ENCODE assay signal across 1 cellular context in the genomic region with DNA sequence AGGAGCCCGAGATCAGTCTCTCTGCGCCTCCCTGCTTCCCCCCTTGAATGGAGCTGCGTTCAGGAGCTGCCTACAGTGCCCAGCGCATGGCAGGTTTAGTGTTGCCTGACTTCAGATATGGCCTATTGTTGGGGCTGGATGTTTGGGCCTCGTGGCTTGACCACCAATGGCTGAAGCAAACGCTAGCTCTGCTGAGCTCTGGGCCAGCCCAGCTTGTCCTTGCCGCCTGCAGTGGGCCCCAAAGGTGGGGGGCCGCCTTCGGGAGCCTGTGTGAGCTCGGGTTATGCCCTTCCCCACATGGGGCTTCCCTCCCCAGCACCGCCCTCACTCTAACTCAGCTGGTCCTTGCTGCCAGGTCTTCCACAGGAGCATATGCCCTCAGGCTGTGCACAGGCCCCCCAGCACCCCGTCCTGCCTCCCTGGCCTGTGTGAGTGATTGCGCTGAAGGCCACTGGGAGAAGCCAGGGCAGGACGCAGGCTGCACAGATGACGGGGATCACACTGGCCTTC.
TF ChIP-seq lines count a peak whose summit lies in the region.

No MANE protein-coding gene starts in this region.

TF ChIP-seq in GM23338, 12 proteins besides CTCF, POLR2A, EP300 and RAD21 (continued from another document):
- no peak for TF ChIP-seq ZNF462 (CRISPR knock-in tag; IDR thresholded peaks at IDR 0.05)
- no peak for TF ChIP-seq EZH2 (IDR thresholded peaks at IDR 0.05; ENCODE audit: low read depth, unreplicated experiment)
- TF ChIP-seq, protein P1, sequence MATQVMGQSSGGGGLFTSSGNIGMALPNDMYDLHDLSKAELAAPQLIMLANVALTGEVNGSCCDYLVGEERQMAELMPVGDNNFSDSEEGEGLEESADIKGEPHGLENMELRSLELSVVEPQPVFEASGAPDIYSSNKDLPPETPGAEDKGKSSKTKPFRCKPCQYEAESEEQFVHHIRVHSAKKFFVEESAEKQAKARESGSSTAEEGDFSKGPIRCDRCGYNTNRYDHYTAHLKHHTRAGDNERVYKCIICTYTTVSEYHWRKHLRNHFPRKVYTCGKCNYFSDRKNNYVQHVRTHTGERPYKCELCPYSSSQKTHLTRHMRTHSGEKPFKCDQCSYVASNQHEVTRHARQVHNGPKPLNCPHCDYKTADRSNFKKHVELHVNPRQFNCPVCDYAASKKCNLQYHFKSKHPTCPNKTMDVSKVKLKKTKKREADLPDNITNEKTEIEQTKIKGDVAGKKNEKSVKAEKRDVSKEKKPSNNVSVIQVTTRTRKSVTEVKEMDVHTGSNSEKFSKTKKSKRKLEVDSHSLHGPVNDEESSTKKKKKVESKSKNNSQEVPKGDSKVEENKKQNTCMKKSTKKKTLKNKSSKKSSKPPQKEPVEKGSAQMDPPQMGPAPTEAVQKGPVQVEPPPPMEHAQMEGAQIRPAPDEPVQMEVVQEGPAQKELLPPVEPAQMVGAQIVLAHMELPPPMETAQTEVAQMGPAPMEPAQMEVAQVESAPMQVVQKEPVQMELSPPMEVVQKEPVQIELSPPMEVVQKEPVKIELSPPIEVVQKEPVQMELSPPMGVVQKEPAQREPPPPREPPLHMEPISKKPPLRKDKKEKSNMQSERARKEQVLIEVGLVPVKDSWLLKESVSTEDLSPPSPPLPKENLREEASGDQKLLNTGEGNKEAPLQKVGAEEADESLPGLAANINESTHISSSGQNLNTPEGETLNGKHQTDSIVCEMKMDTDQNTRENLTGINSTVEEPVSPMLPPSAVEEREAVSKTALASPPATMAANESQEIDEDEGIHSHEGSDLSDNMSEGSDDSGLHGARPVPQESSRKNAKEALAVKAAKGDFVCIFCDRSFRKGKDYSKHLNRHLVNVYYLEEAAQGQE (IDR thresholded peaks at IDR 0.05; ENCODE audit: unreplicated experiment), result no peak
- TF ChIP-seq ZNF114 (CRISPR knock-in tag; IDR thresholded peaks at IDR 0.05), result no peak
- no peak for TF ChIP-seq EZH2phosphoT487 (IDR thresholded peaks at IDR 0.05; ENCODE audit: unreplicated experiment)
- TF ChIP-seq CREB1 (CRISPR knock-in tag; IDR thresholded peaks at IDR 0.05; ENCODE audit: low read depth), result no peak
- TF ChIP-seq POLR2AphosphoS5 (IDR thresholded peaks at IDR 0.05; ENCODE audit: low read depth), result no peak; the same call in 1 of the 2 replicates
TF ChIP-seq in GM23338: peak in this region for 0.
